ENCODE assay signal across 28 cellular contexts in the genomic region with DNA sequence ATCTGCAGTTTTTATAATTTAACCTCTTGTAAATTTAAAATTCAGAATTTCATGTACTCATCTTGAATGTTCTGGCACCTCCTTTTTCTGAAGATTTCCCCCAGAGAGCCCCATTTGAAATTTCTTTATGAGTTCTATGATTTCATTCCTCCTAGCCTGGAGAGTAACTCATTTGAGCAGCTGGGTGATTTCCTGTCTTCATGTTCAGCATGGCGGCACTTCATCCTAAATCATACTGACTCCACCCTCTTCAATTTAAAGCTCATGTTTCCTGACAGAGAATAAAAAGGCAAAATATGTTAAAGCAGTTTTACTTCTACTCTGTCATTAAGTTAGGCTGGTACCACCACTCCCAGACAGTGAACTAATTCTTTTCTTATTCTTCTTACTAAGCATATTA.
"Had no signal": no experiment of that assay in that cellular context is flagged by ENCODE, and none has a peak within 500 bp of the region (broad histone marks: within the 10 kb centered on the region; RNA-seq: fewer than 3 reads in every experiment).

No MANE protein-coding gene starts in this region.

- H3K9me3 ChIP-seq: adrenal gland, body of pancreas, esophagus muscularis mucosa, gastrocnemius medialis, heart left ventricle had no signal

- H3K4me3 ChIP-seq: adrenal gland, body of pancreas, esophagus muscularis mucosa, gastrocnemius medialis, heart left ventricle had no signal

- DNase-seq: activated B cell treated with CpG ODN at 0.5 μM for 24 hours; activated CD4-positive, alpha-beta T cell treated with anti-CD3 and anti-CD28 coated beads for 48 hours; activated CD4-positive, alpha-beta T cell treated with anti-CD3 and anti-CD28 coated beads, Interleukin-2, amount 50 U/mL, for 1 hour; activated CD4-positive, alpha-beta T cell treated with anti-CD3 and anti-CD28 coated beads, Interleukin-2, amount 50 U/mL, for 48 hours; activated CD8-positive, alpha-beta memory T cell treated with anti-CD3 and anti-CD28 coated beads for 24 hours; activated CD8-positive, alpha-beta T cell treated with anti-CD3 and anti-CD28 coated beads for 36 hours; activated effector memory CD4-positive, alpha-beta T cell treated with Interleukin-2 at 50 U/mL for 16 hours; activated naive CD4-positive, alpha-beta T cell treated with anti-CD3 and anti-CD28 coated beads for 36 hours; activated naive CD8-positive, alpha-beta T cell treated with anti-CD3 and anti-CD28 coated beads for 36 hours; activated naive CD8-positive, alpha-beta T cell treated with anti-CD3 and anti-CD28 coated beads, Interleukin-2, amount 50 U/mL, for 24 hours; activated T-cell treated with anti-CD3 and anti-CD28 coated beads, Interleukin-2, amount 50 U/mL, for 4 hours; adrenal gland; amygdala; aorta; body of pancreas; caudate nucleus; cortex of kidney; dermis blood vessel endothelial cell; effector CD4-positive, alpha-beta T cell; effector memory CD8-positive, alpha-beta T cell; erythroblast; foreskin keratinocyte; gastrocnemius medialis; glutamatergic neuron; heart left ventricle; T1000; WERI-Rb-1 had no signal

- H3K27ac ChIP-seq: adrenal gland, body of pancreas, esophagus muscularis mucosa, foreskin keratinocyte, gastrocnemius medialis, heart left ventricle, WERI-Rb-1 had no signal

- H3K36me3 ChIP-seq: adrenal gland, esophagus muscularis mucosa, gastrocnemius medialis, heart left ventricle, WERI-Rb-1 had no signal

- H3K27me3 ChIP-seq: adrenal gland, body of pancreas, foreskin keratinocyte had no signal

- H3K4me1 ChIP-seq: adrenal gland, body of pancreas, esophagus muscularis mucosa, foreskin keratinocyte, gastrocnemius medialis, heart left ventricle had no signal
